ENCODE assay signal across 3 cellular contexts in genomic region chr3:165983284-165983683, GRCh38.
TF ChIP-seq lines count a peak whose summit lies in the region.

No MANE protein-coding gene starts in this region.

TF ChIP-seq in GM23338, 12 proteins besides CTCF, POLR2A, EP300 and RAD21:
- no peak for TF ChIP-seq EZH2 (IDR thresholded peaks at IDR 0.05; ENCODE audit: low read depth, unreplicated experiment)
- TF ChIP-seq STAT1 (IDR thresholded peaks at IDR 0.05; ENCODE audit: unreplicated experiment): no peak
- TF ChIP-seq ETS1 (IDR thresholded peaks at IDR 0.05): no peak
- TF ChIP-seq NANOG (IDR thresholded peaks at IDR 0.05; ENCODE audit: borderline replicate concordance): no peak
- no peak for TF ChIP-seq CREB1 (CRISPR knock-in tag; IDR thresholded peaks at IDR 0.05; ENCODE audit: low read depth)
- TF ChIP-seq POLR2AphosphoS5 (IDR thresholded peaks at IDR 0.05; ENCODE audit: low read depth): no peak

TF ChIP-seq in H1, 55 proteins besides CTCF, POLR2A, EP300 and RAD21:
- TF ChIP-seq KDM5A (IDR thresholded peaks at IDR 0.05; ENCODE audit: low read length): no peak
- no peak for TF ChIP-seq CBX8 (IDR thresholded peaks at IDR 0.05; ENCODE audit: borderline replicate concordance, low read depth, low read length)
- no peak for TF ChIP-seq RBBP5 (IDR thresholded peaks at IDR 0.05; ENCODE audit: borderline replicate concordance, low read depth, low read length)
- no peak for TF ChIP-seq YY1 (IDR thresholded peaks at IDR 0.05; ENCODE audit: low read depth, low read length)
- TF ChIP-seq EGR1 (IDR thresholded peaks at IDR 0.05; ENCODE audit: borderline replicate concordance, low read depth, low read length): no peak
- TF ChIP-seq TAF1 (IDR thresholded peaks at IDR 0.05; ENCODE audit: low read depth, low read length): no peak
- TF ChIP-seq POU5F1 (IDR thresholded peaks at IDR 0.05; ENCODE audit: low read depth, low read length): no peak
- TF ChIP-seq, protein P1, sequence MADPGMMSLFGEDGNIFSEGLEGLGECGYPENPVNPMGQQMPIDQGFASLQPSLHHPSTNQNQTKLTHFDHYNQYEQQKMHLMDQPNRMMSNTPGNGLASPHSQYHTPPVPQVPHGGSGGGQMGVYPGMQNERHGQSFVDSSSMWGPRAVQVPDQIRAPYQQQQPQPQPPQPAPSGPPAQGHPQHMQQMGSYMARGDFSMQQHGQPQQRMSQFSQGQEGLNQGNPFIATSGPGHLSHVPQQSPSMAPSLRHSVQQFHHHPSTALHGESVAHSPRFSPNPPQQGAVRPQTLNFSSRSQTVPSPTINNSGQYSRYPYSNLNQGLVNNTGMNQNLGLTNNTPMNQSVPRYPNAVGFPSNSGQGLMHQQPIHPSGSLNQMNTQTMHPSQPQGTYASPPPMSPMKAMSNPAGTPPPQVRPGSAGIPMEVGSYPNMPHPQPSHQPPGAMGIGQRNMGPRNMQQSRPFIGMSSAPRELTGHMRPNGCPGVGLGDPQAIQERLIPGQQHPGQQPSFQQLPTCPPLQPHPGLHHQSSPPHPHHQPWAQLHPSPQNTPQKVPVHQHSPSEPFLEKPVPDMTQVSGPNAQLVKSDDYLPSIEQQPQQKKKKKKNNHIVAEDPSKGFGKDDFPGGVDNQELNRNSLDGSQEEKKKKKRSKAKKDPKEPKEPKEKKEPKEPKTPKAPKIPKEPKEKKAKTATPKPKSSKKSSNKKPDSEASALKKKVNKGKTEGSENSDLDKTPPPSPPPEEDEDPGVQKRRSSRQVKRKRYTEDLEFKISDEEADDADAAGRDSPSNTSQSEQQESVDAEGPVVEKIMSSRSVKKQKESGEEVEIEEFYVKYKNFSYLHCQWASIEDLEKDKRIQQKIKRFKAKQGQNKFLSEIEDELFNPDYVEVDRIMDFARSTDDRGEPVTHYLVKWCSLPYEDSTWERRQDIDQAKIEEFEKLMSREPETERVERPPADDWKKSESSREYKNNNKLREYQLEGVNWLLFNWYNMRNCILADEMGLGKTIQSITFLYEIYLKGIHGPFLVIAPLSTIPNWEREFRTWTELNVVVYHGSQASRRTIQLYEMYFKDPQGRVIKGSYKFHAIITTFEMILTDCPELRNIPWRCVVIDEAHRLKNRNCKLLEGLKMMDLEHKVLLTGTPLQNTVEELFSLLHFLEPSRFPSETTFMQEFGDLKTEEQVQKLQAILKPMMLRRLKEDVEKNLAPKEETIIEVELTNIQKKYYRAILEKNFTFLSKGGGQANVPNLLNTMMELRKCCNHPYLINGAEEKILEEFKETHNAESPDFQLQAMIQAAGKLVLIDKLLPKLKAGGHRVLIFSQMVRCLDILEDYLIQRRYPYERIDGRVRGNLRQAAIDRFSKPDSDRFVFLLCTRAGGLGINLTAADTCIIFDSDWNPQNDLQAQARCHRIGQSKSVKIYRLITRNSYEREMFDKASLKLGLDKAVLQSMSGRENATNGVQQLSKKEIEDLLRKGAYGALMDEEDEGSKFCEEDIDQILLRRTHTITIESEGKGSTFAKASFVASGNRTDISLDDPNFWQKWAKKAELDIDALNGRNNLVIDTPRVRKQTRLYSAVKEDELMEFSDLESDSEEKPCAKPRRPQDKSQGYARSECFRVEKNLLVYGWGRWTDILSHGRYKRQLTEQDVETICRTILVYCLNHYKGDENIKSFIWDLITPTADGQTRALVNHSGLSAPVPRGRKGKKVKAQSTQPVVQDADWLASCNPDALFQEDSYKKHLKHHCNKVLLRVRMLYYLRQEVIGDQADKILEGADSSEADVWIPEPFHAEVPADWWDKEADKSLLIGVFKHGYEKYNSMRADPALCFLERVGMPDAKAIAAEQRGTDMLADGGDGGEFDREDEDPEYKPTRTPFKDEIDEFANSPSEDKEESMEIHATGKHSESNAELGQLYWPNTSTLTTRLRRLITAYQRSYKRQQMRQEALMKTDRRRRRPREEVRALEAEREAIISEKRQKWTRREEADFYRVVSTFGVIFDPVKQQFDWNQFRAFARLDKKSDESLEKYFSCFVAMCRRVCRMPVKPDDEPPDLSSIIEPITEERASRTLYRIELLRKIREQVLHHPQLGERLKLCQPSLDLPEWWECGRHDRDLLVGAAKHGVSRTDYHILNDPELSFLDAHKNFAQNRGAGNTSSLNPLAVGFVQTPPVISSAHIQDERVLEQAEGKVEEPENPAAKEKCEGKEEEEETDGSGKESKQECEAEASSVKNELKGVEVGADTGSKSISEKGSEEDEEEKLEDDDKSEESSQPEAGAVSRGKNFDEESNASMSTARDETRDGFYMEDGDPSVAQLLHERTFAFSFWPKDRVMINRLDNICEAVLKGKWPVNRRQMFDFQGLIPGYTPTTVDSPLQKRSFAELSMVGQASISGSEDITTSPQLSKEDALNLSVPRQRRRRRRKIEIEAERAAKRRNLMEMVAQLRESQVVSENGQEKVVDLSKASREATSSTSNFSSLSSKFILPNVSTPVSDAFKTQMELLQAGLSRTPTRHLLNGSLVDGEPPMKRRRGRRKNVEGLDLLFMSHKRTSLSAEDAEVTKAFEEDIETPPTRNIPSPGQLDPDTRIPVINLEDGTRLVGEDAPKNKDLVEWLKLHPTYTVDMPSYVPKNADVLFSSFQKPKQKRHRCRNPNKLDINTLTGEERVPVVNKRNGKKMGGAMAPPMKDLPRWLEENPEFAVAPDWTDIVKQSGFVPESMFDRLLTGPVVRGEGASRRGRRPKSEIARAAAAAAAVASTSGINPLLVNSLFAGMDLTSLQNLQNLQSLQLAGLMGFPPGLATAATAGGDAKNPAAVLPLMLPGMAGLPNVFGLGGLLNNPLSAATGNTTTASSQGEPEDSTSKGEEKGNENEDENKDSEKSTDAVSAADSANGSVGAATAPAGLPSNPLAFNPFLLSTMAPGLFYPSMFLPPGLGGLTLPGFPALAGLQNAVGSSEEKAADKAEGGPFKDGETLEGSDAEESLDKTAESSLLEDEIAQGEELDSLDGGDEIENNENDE (IDR thresholded peaks at IDR 0.05; ENCODE audit: insufficient replicate concordance, low read length): no peak
- TF ChIP-seq MAX (IDR thresholded peaks at IDR 0.05): no peak
- TF ChIP-seq GABPA (IDR thresholded peaks at IDR 0.05; ENCODE audit: borderline replicate concordance, insufficient read depth, low read length): no peak
- TF ChIP-seq RFX5 (IDR thresholded peaks at IDR 0.05; ENCODE audit: borderline replicate concordance, low read depth, low read length): no peak

TF ChIP-seq in GM12891, 5 proteins besides CTCF, POLR2A, EP300 and RAD21:
- no peak for TF ChIP-seq PAX5 (IDR thresholded peaks at IDR 0.05; ENCODE audit: insufficient read depth, low read length, severe bottlenecking)
- no peak for TF ChIP-seq POLR2AphosphoS5 (IDR thresholded peaks at IDR 0.05; ENCODE audit: low read depth, low read length)
- no peak for TF ChIP-seq SPI1 (IDR thresholded peaks at IDR 0.05; ENCODE audit: low read depth, low read length)
- TF ChIP-seq POU2F2 (IDR thresholded peaks at IDR 0.05; ENCODE audit: low read depth, low read length): no peak
- no peak for TF ChIP-seq TAF1 (IDR thresholded peaks at IDR 0.05; ENCODE audit: low read depth, low read length)
